In the genomic region with DNA sequence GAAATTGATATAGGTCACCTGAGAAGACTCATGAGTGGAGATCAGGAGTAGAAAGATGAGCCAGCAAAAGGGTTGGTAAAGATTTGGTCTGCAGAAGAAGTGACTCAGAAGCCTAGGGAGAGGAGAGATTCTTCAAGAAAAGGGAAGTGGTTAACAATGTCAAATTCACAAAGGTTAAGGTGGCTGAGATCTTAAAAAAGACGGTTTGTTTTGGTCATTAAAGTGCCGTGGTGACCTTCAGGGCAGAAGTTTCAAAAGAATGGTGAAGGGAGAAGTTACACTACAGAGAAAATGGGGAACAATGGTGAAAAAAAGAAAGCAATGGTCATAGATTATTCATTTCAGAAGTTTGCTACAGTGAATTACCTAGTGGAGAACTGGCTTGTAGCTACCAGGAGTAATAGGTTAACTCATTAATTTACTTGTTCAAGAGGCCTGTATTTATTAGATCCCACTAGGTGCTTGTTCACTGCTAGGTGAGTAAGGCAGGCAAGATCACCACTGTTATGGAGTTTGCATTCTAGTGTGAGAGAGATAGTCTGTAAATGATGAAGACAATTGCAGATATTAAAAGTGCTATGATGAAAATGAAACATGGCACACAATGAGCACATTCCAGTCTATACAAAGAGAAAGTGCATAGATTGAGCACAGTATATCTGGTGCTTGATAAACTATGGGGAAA, we compare ENCODE assay signal across 10 cellular contexts. TPM values are rescaled to one million over a fixed set of nuclear protein-coding genes. Genes with fewer than 3 reads are reported as not detected.
DNase-seq lines count a peak whose midpoint lies in the region; ATAC-seq and TF ChIP-seq lines count a peak whose summit lies in the region.
"Had no signal": no experiment of that assay in that cellular context is flagged by ENCODE, and none has a peak within 500 bp of the region (broad histone marks: within the 10 kb centered on the region; RNA-seq: fewer than 3 reads in every experiment).

No MANE protein-coding gene starts in this region.

- intact Hi-C loops in lower lobe of right lung (cut with DNase I): no loop called here

- no peaks in the 10 kb centered on the region for H3K9me3 ChIP-seq in lower lobe of right lung

- peaks cover 38% of the 10 kb centered on the region for H3K4me1 ChIP-seq in lower lobe of right lung

- DNase-seq in KBM-7 (peak; percentile 95), lower lobe of right lung (no peak), SHP77 (lab: John Stamatoyannopoulos, UW) (no peak), NCI-H1930 (lab: John Stamatoyannopoulos, UW) (no peak), DMS 273 treated with DMSO at 0.1 percent for 48 hours (lab: John Stamatoyannopoulos, UW) (no peak)
- no peak for DNase-seq in stimulated activated CD4-positive, alpha-beta T cell treated with anti-CD3 and anti-CD28 coated beads, Interleukin-4, amount 100 ng/mL, for 4 hours
- DNase-seq: left colon, SHP77 treated with DMSO at 0.1 percent for 48 hours had no signal

- H3K27ac ChIP-seq in lower lobe of right lung: no peak overlapping the region

- ATAC-seq in GM18520 (IDR thresholded peaks at IDR 0.05; ENCODE audit: unreplicated experiment): peak; percentile 75
- ATAC-seq in GM21825 (IDR thresholded peaks at IDR 0.05; ENCODE audit: unreplicated experiment): peak; percentile 79
- ATAC-seq in lower lobe of right lung: peak; percentile 28 to 52
- ATAC-seq: left colon had no signal

- H3K4me3 ChIP-seq in lower lobe of right lung: no peak overlapping the region

- no peak for TF ChIP-seq CTCF in lower lobe of right lung (IDR thresholded peaks at IDR 0.05)

- no peaks in the 10 kb centered on the region for H3K36me3 ChIP-seq in lower lobe of right lung

- no peaks in the 10 kb centered on the region for H3K27me3 ChIP-seq in lower lobe of right lung (ENCODE audit: low read depth)

- in situ Hi-C loops in KBM-7 (cut with MboI; ENCODE audit: low pct_unique_long_range_greater_than_20kb, low sequenced_read_pairs): no loop called here

RNA-seq across cellular contexts. Expression of a gene that starts 43.0 kb away (rescaled TPM):
- 2.3 TPM for total RNA-seq in lower lobe of right lung

RNA-seq across cellular contexts. Expression of a gene that starts 43.3 kb away (rescaled TPM):
- total RNA-seq in lower lobe of right lung: 5.8 TPM

RNA-seq across cellular contexts. Expression of a gene that starts 59.0 kb away (rescaled TPM):
- 42.1 TPM for total RNA-seq in lower lobe of right lung
